In genomic region chr11:69413015-69413801, GRCh38 we compare ENCODE assay signal across 19 cellular contexts.
"Had no signal": no experiment of that assay in that cellular context is flagged by ENCODE, and none has a peak within 500 bp of the region (broad histone marks: within the 10 kb centered on the region; RNA-seq: fewer than 3 reads in every experiment).

No MANE protein-coding gene starts in this region.

- H3K27ac ChIP-seq: colonic mucosa, hepatocyte, pancreas, prostate gland, sigmoid colon, skin epidermis, thyroid gland, upper lobe of left lung, vagina had no signal

- DNase-seq: colonic mucosa; dermis blood vessel endothelial cell; erythroblast; foreskin melanocyte; head of caudate nucleus; left colon; mammary epithelial cell; natural killer cell; nucleus accumbens; pancreas; sigmoid colon; stimulated activated CD4-positive, alpha-beta T cell treated with anti-CD3 and anti-CD28 coated beads, Interleukin-12 subunit alpha, Interleukin-12 subunit beta, amount 100 ng/mL, for 4 hours; stimulated activated naive CD4-positive, alpha-beta T cell treated with Interleukin-2 at 50 U/mL for 16 hours; thyroid gland; upper lobe of left lung had no signal

- H3K4me2 ChIP-seq: hepatocyte had no signal

- ATAC-seq: left colon, natural killer cell, pancreas had no signal

- H3K9me3 ChIP-seq: colonic mucosa, pancreas, prostate gland, sigmoid colon, thyroid gland, upper lobe of left lung, vagina had no signal

- H2AFZ ChIP-seq: hepatocyte had no signal

- H3K36me3 ChIP-seq: colonic mucosa, pancreas, prostate gland, sigmoid colon, thyroid gland, upper lobe of left lung, vagina had no signal

- H3K4me3 ChIP-seq: colonic mucosa, hepatocyte, pancreas, prostate gland, sigmoid colon, skin epidermis, thyroid gland, upper lobe of left lung, vagina had no signal

- H3K4me1 ChIP-seq: colonic mucosa, pancreas, prostate gland had no signal

- H3K79me2 ChIP-seq: hepatocyte had no signal

- H3K27me3 ChIP-seq: colonic mucosa, hepatocyte, pancreas, sigmoid colon, thyroid gland, upper lobe of left lung, vagina had no signal
